In the genomic region with DNA sequence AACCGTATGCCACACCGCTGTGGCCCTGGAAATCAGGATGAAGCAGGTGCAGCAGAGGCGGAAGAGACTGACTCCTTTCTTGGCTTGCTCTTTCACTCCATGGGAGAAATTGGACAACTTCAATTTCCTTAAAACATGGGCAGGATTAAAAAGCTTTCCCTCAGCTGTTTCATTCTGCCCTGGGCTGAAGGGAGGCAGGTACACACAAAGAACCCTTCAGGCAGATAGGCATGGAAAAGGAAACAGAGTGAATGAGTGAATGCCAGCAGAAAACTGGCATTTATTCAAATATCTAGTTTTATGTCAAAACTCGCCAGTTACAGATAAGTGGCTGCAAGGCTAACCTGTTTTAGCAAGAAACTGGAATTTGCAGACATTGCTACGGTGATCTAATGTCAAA, we compare ENCODE assay signal across 26 cellular contexts.
DNase-seq lines count a peak whose midpoint lies in the region; ATAC-seq, FAIRE-seq and TF ChIP-seq lines count a peak whose summit lies in the region.
"Had no signal": no experiment of that assay in that cellular context is flagged by ENCODE, and none has a peak within 500 bp of the region (broad histone marks: within the 10 kb centered on the region; RNA-seq: fewer than 3 reads in every experiment).

No MANE protein-coding gene starts in this region.

- H2BK120ac ChIP-seq in neuronal stem cell (ENCODE audit: low read depth, low read length) = no peak overlapping the region

- no CpG with 5 or more reads among the region's 5 CpGs for WGBS in neuronal stem cell (ENCODE audit: extremely low coverage in 2 of 2, insufficient read length in 2 of 2, insufficient replicate concordance in 1 of 2), 2 donors
- 32% methylated on average over 5 of the region's 5 CpGs for WGBS in mammary epithelial cell (ENCODE audit: low coverage, missing lambda C conversion rate)

- no peak overlapping the region for H2BK15ac ChIP-seq in neuronal stem cell (ENCODE audit: low read length)

- H3K14ac ChIP-seq in neuronal stem cell (ENCODE audit: low read length) = no peak overlapping the region

- H3K9ac ChIP-seq in endothelial cell of umbilical vein (replicated peaks; ENCODE audit: extremely low read depth, insufficient read depth, low read length) (no peak overlapping the region), neuronal stem cell (ENCODE audit: low read depth, low read length, poor library complexity) (no peak overlapping the region), mammary epithelial cell (ENCODE audit: insufficient read depth, low read length) (no peak overlapping the region)
- H3K9ac ChIP-seq: GM23248 had no signal

- no peak overlapping the region for H2AK5ac ChIP-seq in neuronal stem cell (ENCODE audit: low read depth, low read length)

- no peak overlapping the region for H3K4me2 ChIP-seq in endothelial cell of umbilical vein (ENCODE audit: insufficient read depth, low read length)
- no peak overlapping the region for H3K4me2 ChIP-seq in neuronal stem cell (ENCODE audit: insufficient read depth, low read length, poor library complexity, severe bottlenecking)
- no peak overlapping the region for H3K4me2 ChIP-seq in mammary epithelial cell (ENCODE audit: insufficient read depth, low read depth, low read length)

- no peak for TF ChIP-seq POLR2A in endothelial cell of umbilical vein (IDR thresholded peaks at IDR 0.05; ENCODE audit: low read depth, low read length)

- FAIRE-seq in endothelial cell of umbilical vein (lab: Jason Lieb, UNC) = peak; percentile 44
- FAIRE-seq: G401.6, GM12892, GM18507, RCC 7860 had no signal

- no peaks in the 10 kb centered on the region for H3K27me3 ChIP-seq in left ventricle myocardium inferior (ENCODE audit: low read depth)
- H3K27me3 ChIP-seq in right atrium auricular region = no peaks in the 10 kb centered on the region
- H3K27me3 ChIP-seq in endothelial cell of umbilical vein (ENCODE audit: control insufficient read depth in 2 of 2, insufficient read depth in 2 of 2, low read length in 2 of 2) = no peaks in the 10 kb centered on the region
- no peaks in the 10 kb centered on the region for H3K27me3 ChIP-seq in neuronal stem cell (ENCODE audit: control insufficient read depth in 3 of 3, insufficient read depth in 3 of 3, low read depth in 1 of 3, low read length in 3 of 3)
- no peaks in the 10 kb centered on the region for H3K27me3 ChIP-seq in mammary epithelial cell (ENCODE audit: insufficient read depth, low read length)
- no peaks in the 10 kb centered on the region for H3K27me3 ChIP-seq in MG63

- H3K9me1 ChIP-seq in endothelial cell of umbilical vein (replicated peaks; ENCODE audit: control insufficient read depth, extremely low read depth, insufficient read depth, low read length) = no peaks in the 10 kb centered on the region

- peak; percentile 28 for ATAC-seq in mucosa of descending colon
- ATAC-seq: Right ventricle myocardium inferior had no signal

- POLR2A ChIA-PET in endothelial cell of umbilical vein (lab: Charles Lee) = no interaction called here

- no peaks in the 10 kb centered on the region for H4K20me1 ChIP-seq in endothelial cell of umbilical vein (replicated peaks; ENCODE audit: control insufficient read depth, extremely low read depth, insufficient read depth, low read length)
- no peaks in the 10 kb centered on the region for H4K20me1 ChIP-seq in mammary epithelial cell (ENCODE audit: insufficient read depth, low read length)

- no peak overlapping the region for H3K23ac ChIP-seq in neuronal stem cell (ENCODE audit: low read depth, low read length, poor library complexity)

- in situ Hi-C loops in mammary epithelial cell (cut with MboI; ENCODE audit: low sequenced_read_pairs in 2 of 2) = no loop called here

- dilution Hi-C loops in endothelial cell of umbilical vein (cut with MboI; ENCODE audit: extremely low pct_ligation_motif_present, low sequenced_read_pairs) (no loop called here), mammary epithelial cell (cut with HindIII; ENCODE audit: low sequenced_read_pairs) (no loop called here)

- H3K18ac ChIP-seq in neuronal stem cell (ENCODE audit: low read length) = no peak overlapping the region

- H3K79me1 ChIP-seq in neuronal stem cell (ENCODE audit: low read depth, low read length) = no peaks in the 10 kb centered on the region

- TF ChIP-seq CTCF in left ventricle myocardium inferior (IDR thresholded peaks at IDR 0.05; ENCODE audit: borderline replicate concordance) (no peak), right atrium auricular region (IDR thresholded peaks at IDR 0.05) (no peak), endothelial cell of umbilical vein (IDR thresholded peaks at IDR 0.05; ENCODE audit: extremely low read depth in 1 of 2, insufficient read depth in 1 of 2, low read depth in 1 of 2, low read length in 2 of 2) (no peak), mucosa of descending colon (IDR thresholded peaks at IDR 0.05) (no peak), mammary epithelial cell (conservative IDR thresholded peaks at IDR 0.05 in 1 of 2, IDR thresholded peaks at IDR 0.05 in 1 of 2; ENCODE audit: extremely low read depth in 1 of 2, insufficient read depth in 1 of 2, low read depth in 1 of 2, low read length in 2 of 2) (no peak)

- H3K4me3 ChIP-seq in left ventricle myocardium inferior (no peak overlapping the region), right atrium auricular region (no peak overlapping the region), endothelial cell of umbilical vein (replicated peaks in 1 of 3; ENCODE audit: insufficient read depth in 1 of 3, low read depth in 1 of 3, low read length in 3 of 3) (no peak overlapping the region), mucosa of descending colon (no peak overlapping the region), neuronal stem cell (ENCODE audit: low read length in 2 of 2) (no peak overlapping the region), mammary epithelial cell (replicated peaks in 1 of 3; ENCODE audit: insufficient read depth in 1 of 3, low read depth in 2 of 3, low read length in 3 of 3) (no peak overlapping the region), MG63 (no peak overlapping the region)
- H3K4me3 ChIP-seq: GM23248 had no signal

- H3K27ac ChIP-seq in left ventricle myocardium inferior (replicated peaks) (peak overlapping the region; percentile 33), right atrium auricular region (no peak overlapping the region), endothelial cell of umbilical vein (ENCODE audit: insufficient read depth, low read depth, low read length) (no peak overlapping the region), neuronal stem cell (replicated peaks; ENCODE audit: low read length) (no peak overlapping the region), mammary epithelial cell (ENCODE audit: insufficient read depth, low read depth, low read length) (no peak overlapping the region)
- H3K27ac ChIP-seq: GM23248, HL-60 had no signal

- H2BK12ac ChIP-seq in neuronal stem cell (ENCODE audit: low read length) = no peak overlapping the region

- BruUV-seq in endothelial cell of umbilical vein (replicated peaks; lab: Mats Ljungman, UMichigan) (no TSS peak), mammary epithelial cell (replicated peaks; lab: Mats Ljungman, UMichigan) (no TSS peak)

- H3K9me3 ChIP-seq in left ventricle myocardium inferior (replicated peaks) (no peaks in the 10 kb centered on the region), right atrium auricular region (no peaks in the 10 kb centered on the region), endothelial cell of umbilical vein (replicated peaks; ENCODE audit: control insufficient read depth, insufficient read depth, low read length) (no peaks in the 10 kb centered on the region), mucosa of descending colon (no peaks in the 10 kb centered on the region), neuronal stem cell (replicated peaks in 1 of 2; ENCODE audit: control insufficient read depth in 2 of 2, insufficient read depth in 1 of 2, low read depth in 1 of 2, low read length in 2 of 2) (peaks cover 3% of the 10 kb centered on the region in 2 donors), mammary epithelial cell (replicated peaks; ENCODE audit: insufficient read depth, low read length) (no peaks in the 10 kb centered on the region), MG63 (no peaks in the 10 kb centered on the region)

- DNase-seq in left ventricle myocardium inferior (no peak), right atrium auricular region (ENCODE audit: low spot score) (no peak), endothelial cell of umbilical vein (ENCODE audit: low read depth, low spot score) (no peak), mucosa of descending colon (no peak), neuronal stem cell (ENCODE audit: low spot score) (no peak), NCI-H1436 (lab: John Stamatoyannopoulos, UW) (no peak), mammary epithelial cell (no peak), MG63 (no peak)
- DNase-seq: C1 segment of cervical spinal cord; Calu3; CD8-positive, alpha-beta memory T cell; GM23248; H9; HFFc6; KBM-7; NCI-H1092 treated with DMSO at 0.1 percent for 48 hours; NCI-H2029 treated with DMSO at 0.1 percent for 48 hours; NCI-H345; NCI-H524 treated with DMSO at 0.1 percent for 48 hours; OCI-M1 had no signal

- no peak overlapping the region for H3K4ac ChIP-seq in neuronal stem cell (ENCODE audit: low read length)

- H3K79me2 ChIP-seq in endothelial cell of umbilical vein (ENCODE audit: control insufficient read depth, insufficient read depth, low read length) = no peaks in the 10 kb centered on the region
- H3K79me2 ChIP-seq in mammary epithelial cell (ENCODE audit: insufficient read depth, low read length) = no peaks in the 10 kb centered on the region

- peaks cover 70% of the 10 kb centered on the region for H3K36me3 ChIP-seq in left ventricle myocardium inferior
- H3K36me3 ChIP-seq in right atrium auricular region = peaks cover 6% of the 10 kb centered on the region
- H3K36me3 ChIP-seq in endothelial cell of umbilical vein (ENCODE audit: control insufficient read depth in 2 of 2, extremely low read depth in 1 of 2, insufficient read depth in 2 of 2, low read length in 2 of 2) = peaks cover 38 to 41% of the 10 kb centered on the region in 2 experiments
- no peaks in the 10 kb centered on the region for H3K36me3 ChIP-seq in mucosa of descending colon (ENCODE audit: low read depth)
- peaks cover 0 to 2% of the 10 kb centered on the region in 2 donors for H3K36me3 ChIP-seq in neuronal stem cell (replicated peaks in 1 of 2; ENCODE audit: control insufficient read depth in 2 of 2, insufficient read depth in 2 of 2, low read length in 2 of 2)
- peaks cover 9% of the 10 kb centered on the region for H3K36me3 ChIP-seq in mammary epithelial cell (ENCODE audit: insufficient read depth, low read length)
- no peaks in the 10 kb centered on the region for H3K36me3 ChIP-seq in MG63

- intact Hi-C loops in left ventricle myocardium inferior (cut with micrococcal nuclease) (no loop called here), endothelial cell of umbilical vein (cut with micrococcal nuclease) (no loop called here), mucosa of descending colon (cut with DNase I, micrococcal nuclease) (no loop called here), mammary epithelial cell (cut with micrococcal nuclease) (no loop called here)

- no peak overlapping the region for H4K8ac ChIP-seq in neuronal stem cell (ENCODE audit: low read depth, low read length)

- H3K4me1 ChIP-seq in left ventricle myocardium inferior (peaks cover 67% of the 10 kb centered on the region), right atrium auricular region (peaks cover 0 to 58% of the 10 kb centered on the region in 2 donors), endothelial cell of umbilical vein (ENCODE audit: control insufficient read depth, extremely low read depth, insufficient read depth, low read length) (peaks cover 39% of the 10 kb centered on the region), mucosa of descending colon (ENCODE audit: low read depth) (peaks cover 9% of the 10 kb centered on the region), neuronal stem cell (ENCODE audit: control insufficient read depth in 2 of 2, insufficient read depth in 1 of 2, low read depth in 1 of 2, low read length in 2 of 2) (peaks cover 11% of the 10 kb centered on the region in 2 donors), mammary epithelial cell (ENCODE audit: insufficient read depth, low read length) (peaks cover 15% of the 10 kb centered on the region)

- H4K91ac ChIP-seq in neuronal stem cell (ENCODE audit: low read depth, low read length, poor library complexity) = no peak overlapping the region

- H2AFZ ChIP-seq in endothelial cell of umbilical vein (ENCODE audit: low read depth, low read length) = no peak overlapping the region
- no peak overlapping the region for H2AFZ ChIP-seq in neuronal stem cell (ENCODE audit: low read length)
- H2AFZ ChIP-seq in mammary epithelial cell (ENCODE audit: low read depth, low read length) = no peak overlapping the region
- H2AFZ ChIP-seq: GM23248 had no signal

- CTCF ChIA-PET in endothelial cell of umbilical vein (lab: Charles Lee) = interaction anchor here (0.7 to 1.0 kb wide), 2 partner anchors 17 to 150 kb away, joined by 3 read pairs; no protein-coding TSS in a partner anchor
- CTCF ChIA-PET in mammary epithelial cell (lab: Charles Lee; ENCODE audit: low non-redundant PET) = no interaction called here

- no peak overlapping the region for H2BK5ac ChIP-seq in neuronal stem cell (ENCODE audit: low read length)
